In the genomic region with DNA sequence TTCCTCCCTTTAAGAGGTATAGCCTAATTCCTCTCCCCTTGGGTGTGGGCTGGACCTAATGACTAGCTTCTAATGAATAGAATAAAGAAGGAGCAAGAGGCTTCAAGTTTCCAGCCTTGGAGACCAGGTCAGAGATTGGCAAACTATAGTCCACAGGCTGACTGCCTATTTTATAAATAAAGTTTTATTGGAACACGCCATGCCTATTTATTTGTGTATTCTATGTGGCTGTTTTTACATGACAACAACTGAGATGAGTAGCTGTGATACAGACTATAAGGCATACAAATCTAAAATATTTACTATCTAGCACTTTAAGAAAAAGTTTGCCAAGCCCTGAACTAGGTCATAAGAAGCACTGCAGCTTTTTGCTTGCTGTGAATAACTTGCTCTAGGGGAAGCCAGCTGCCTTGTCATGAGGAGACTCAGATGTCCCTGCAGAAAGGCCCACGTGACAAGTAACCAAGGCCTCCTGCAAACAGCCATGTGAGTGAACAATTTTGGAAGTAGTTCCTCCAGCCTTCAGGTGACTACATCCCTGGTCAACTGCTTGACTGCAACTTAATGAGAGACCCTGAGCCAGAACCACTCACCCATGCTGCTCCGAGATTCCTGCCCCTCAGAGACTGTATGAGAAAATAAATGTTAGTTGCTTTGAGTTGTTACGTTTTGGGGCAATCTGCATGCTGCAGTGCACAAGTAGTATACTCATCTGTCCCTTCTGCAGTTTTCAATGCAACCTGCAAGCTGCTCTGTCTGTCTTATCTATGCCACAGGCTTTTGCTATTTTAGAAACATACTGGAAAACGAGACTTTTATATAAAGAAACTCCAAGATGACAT, we compare ENCODE assay signal across 1 cellular context.
A peak's percentile ranks its signal among the peaks of the same experiment; 100 is the strongest.
TF ChIP-seq lines count a peak whose summit lies in the region.

No MANE protein-coding gene starts in this region.

TF ChIP-seq in GM12878, 131 proteins besides CTCF, POLR2A, EP300 and RAD21:
- TF ChIP-seq RAD51 (IDR thresholded peaks at IDR 0.05) (peak; percentile 33; the same call in 1 of the 2 replicates), RBBP5 (conservative IDR thresholded peaks at IDR 0.05) (no peak), ZBTB40 (IDR thresholded peaks at IDR 0.05; ENCODE audit: borderline replicate concordance) (peak; percentile 83), ZNF217 (IDR thresholded peaks at IDR 0.05) (no peak)
